In genomic region chr17:27282054-27282501, GRCh38 we compare ENCODE assay signal across 10 cellular contexts. TPM values are rescaled to one million over a fixed set of nuclear protein-coding genes. Genes with fewer than 3 reads are reported as not detected.
DNase-seq lines count a peak whose midpoint lies in the region; ATAC-seq and TF ChIP-seq lines count a peak whose summit lies in the region.
"Had no signal": no experiment of that assay in that cellular context is flagged by ENCODE, and none has a peak within 500 bp of the region (broad histone marks: within the 10 kb centered on the region; RNA-seq: fewer than 3 reads in every experiment).

No MANE protein-coding gene starts in this region.

- CTCF ChIA-PET in AG04449 (lab: Yijun Ruan, JAX), result interaction anchor here (1.3 to 1.7 kb wide), 2 partner anchors 22 to 46 kb away, joined by 3 to 8 read pairs; no protein-coding TSS in a partner anchor

- no peak overlapping the region for H3K27ac Mint-ChIP-seq in T-helper 17 cell
- H3K27ac Mint-ChIP-seq: activated naive CD8-positive, alpha-beta T cell had no signal

- DNase-seq in AG04449 (ENCODE audit: low read depth, low spot score), result peak; percentile 71
- DNase-seq in fibroblast of the aortic adventitia (ENCODE audit: low read depth), result peak; percentile 99
- no peak for DNase-seq in hepatic stellate cell (ENCODE audit: low spot score)
- no peak for DNase-seq in T-helper 17 cell
- no peak for DNase-seq in 8988T
- DNase-seq: SW 1271 had no signal

- TF ChIP-seq CTCF in AG04449 (IDR thresholded peaks at IDR 0.05; ENCODE audit: insufficient read depth, low read length, missing control alignments), result no peak
- no peak for TF ChIP-seq CTCF in fibroblast of the aortic adventitia (IDR thresholded peaks at IDR 0.05; ENCODE audit: insufficient read depth, low read length)

- ATAC-seq in GM19395 (IDR thresholded peaks at IDR 0.05; ENCODE audit: unreplicated experiment) (peak; percentile 73), HG03565 (IDR thresholded peaks at IDR 0.05; ENCODE audit: unreplicated experiment) (peak; percentile 88), T-helper 17 cell (no peak), HG03159 (IDR thresholded peaks at IDR 0.05; ENCODE audit: unreplicated experiment) (no peak)

- peaks cover 7% of the 10 kb centered on the region for H3K4me1 Mint-ChIP-seq in T-helper 17 cell

- H3K27me3 Mint-ChIP-seq in T-helper 17 cell, result peaks cover 6% of the 10 kb centered on the region
- H3K27me3 Mint-ChIP-seq: activated naive CD8-positive, alpha-beta T cell had no signal

- H3K4me3 ChIP-seq in AG04449 (ENCODE audit: low read depth, low read length) (no peak overlapping the region), fibroblast of the aortic adventitia (ENCODE audit: low read depth, low read length) (no peak overlapping the region)

- no peaks in the 10 kb centered on the region for H3K9me3 ChIP-seq in T-helper 17 cell (ENCODE audit: control insufficient read depth, low read length, poor library complexity, severe bottlenecking)

- no peak overlapping the region for H3K4me3 Mint-ChIP-seq in T-helper 17 cell
- H3K4me3 Mint-ChIP-seq: activated naive CD8-positive, alpha-beta T cell had no signal

- POLR2A ChIA-PET in AG04449 (lab: Yijun Ruan, JAX), result interaction anchor here (1.0 kb wide), 1 partner anchor 13 kb away, joined by 3 read pairs; no protein-coding TSS in a partner anchor

- no peaks in the 10 kb centered on the region for H3K36me3 Mint-ChIP-seq in T-helper 17 cell (ENCODE audit: low read depth)
- H3K36me3 Mint-ChIP-seq: activated naive CD8-positive, alpha-beta T cell had no signal

RNA-seq across cellular contexts. Expression of gene WSB1, which starts 11.8 kb away (rescaled TPM):
- total RNA-seq in fibroblast of the aortic adventitia (ENCODE audit: low replicate concordance) (99.0 and 177 TPM in 2 replicates), T-helper 17 cell (100 to 1,000 TPM; 137 to 146 TPM)

Comparison
In these comparisons a context has a peak if more than half of its experiments do, and no peak if none do; other contexts are left out.
1. DNase-seq: peak in AG04449 (single experiment) and fibroblast of the aortic adventitia (single experiment); none in hepatic stellate cell (single experiment), T-helper 17 cell (0 of 3) and 8988T (single experiment).
2. ATAC-seq: peak in GM19395 (single experiment) and HG03565 (single experiment); none in T-helper 17 cell (single experiment) and HG03159 (single experiment).